In genomic region chr21:46084041-46084561, GRCh38 we compare ENCODE assay signal across 27 cellular contexts. TPM values are rescaled to one million over a fixed set of nuclear protein-coding genes. Genes with fewer than 3 reads are reported as not detected.
A peak's percentile ranks its signal among the peaks of the same experiment; 100 is the strongest.
DNase-seq lines count a peak whose midpoint lies in the region; ATAC-seq and TF ChIP-seq lines count a peak whose summit lies in the region.
"Had no signal": no experiment of that assay in that cellular context is flagged by ENCODE, and none has a peak within 500 bp of the region (broad histone marks: within the 10 kb centered on the region; RNA-seq: fewer than 3 reads in every experiment).

No MANE protein-coding gene starts in this region.

- intact Hi-C loops in left lung (cut with DNase I) = no loop called here
- intact Hi-C loops in posterior vena cava (cut with DNase I) = no loop called here
- intact Hi-C loops in CD14-positive monocyte (cut with micrococcal nuclease) = no loop called here

- no peaks in the 10 kb centered on the region for H3K9me2 ChIP-seq in GM23248 (ENCODE audit: insufficient read depth)
- H3K9me2 ChIP-seq: SK-N-SH had no signal

- H3K36me3 Mint-ChIP-seq in stimulated activated memory B cell treated with anti-CD40 and anti-IgM and Interleukin-4, amounts not matched to agents 10 μg/mL and 1 μg/mL and 100 μg/mL, for 72 hours = no peaks in the 10 kb centered on the region
- no peaks in the 10 kb centered on the region for H3K36me3 Mint-ChIP-seq in CD14-positive monocyte
- H3K36me3 Mint-ChIP-seq: IgD-negative memory B cell had no signal

- H3K27ac ChIP-seq in GM23248 (peak overlapping the region; percentile 43; the same call in 1 of the 2 replicates), left lung (no peak overlapping the region)
- H3K27ac ChIP-seq: dorsolateral prefrontal cortex, left ventricle myocardium inferior, neutrophil, testis had no signal

- H3K4me3 Mint-ChIP-seq in stimulated activated memory B cell treated with anti-CD40 and anti-IgM and Interleukin-4, amounts not matched to agents 10 μg/mL and 1 μg/mL and 100 μg/mL, for 72 hours = no peak overlapping the region
- H3K4me3 Mint-ChIP-seq in CD14-positive monocyte = no peak overlapping the region
- H3K4me3 Mint-ChIP-seq: activated naive CD8-positive, alpha-beta T cell; IgD-negative memory B cell had no signal

- H3K27ac Mint-ChIP-seq in stimulated activated memory B cell treated with anti-CD40 and anti-IgM and Interleukin-4, amounts not matched to agents 10 μg/mL and 1 μg/mL and 100 μg/mL, for 72 hours = no peak overlapping the region
- no peak overlapping the region for H3K27ac Mint-ChIP-seq in CD14-positive monocyte
- H3K27ac Mint-ChIP-seq: activated naive CD8-positive, alpha-beta T cell; IgD-negative memory B cell had no signal

- ATAC-seq in left lung = no peak
- ATAC-seq in stimulated activated memory B cell treated with anti-CD40 and anti-IgM and Interleukin-4, amounts not matched to agents 10 μg/mL and 1 μg/mL and 100 μg/mL, for 72 hours = no peak
- ATAC-seq: HCT116 had no signal

- H3K4me3 ChIP-seq in GM23248 (no peak overlapping the region), left lung (no peak overlapping the region)
- H3K4me3 ChIP-seq: dorsolateral prefrontal cortex, heart right ventricle, left ventricle myocardium inferior, testis had no signal

- no peaks in the 10 kb centered on the region for H3K79me2 ChIP-seq in GM23248 (ENCODE audit: insufficient read depth)

- 78 to 79% methylated on average over 19 of the region's 19 CpGs for WGBS in GM23248 (ENCODE audit: low coverage in 1 of 2, low lambda C conversion rate in 2 of 2, missing lambda C conversion rate in 2 of 2), 2 experiments

- H2AFZ ChIP-seq in GM23248 = peak overlapping the region; percentile 77

- H3K9ac ChIP-seq in GM23248 = peak overlapping the region; percentile 76
- H3K9ac ChIP-seq: SK-N-SH had no signal

- DNase-seq in GM23248 (no peak), left lung (peak; percentile 27 to 73), posterior vena cava (ENCODE audit: low spot score) (peak; percentile 44), LoVo (ENCODE audit: low spot score) (no peak), CD14-positive monocyte (ENCODE audit: low spot score) (no peak)
- peak; percentile 37 for DNase-seq in activated CD8-positive, alpha-beta memory T cell treated with anti-CD3 and anti-CD28 coated beads, Interleukin-2, amount 50 U/mL, for 48 hours
- DNase-seq in activated CD4-positive, alpha-beta T cell treated with anti-CD3 and anti-CD28 coated beads for 4 hours = no peak
- DNase-seq: activated CD4-positive, alpha-beta T cell treated with anti-CD3 and anti-CD28 coated beads for 48 hours; central memory CD4-positive, alpha-beta T cell; dorsolateral prefrontal cortex; EL; heart right ventricle; left ventricle myocardium inferior; NCI-H2081; retina; SK-N-SH; stimulated activated CD4-positive, alpha-beta T cell treated with anti-CD3 and anti-CD28 coated beads, Interleukin-12 subunit alpha, Interleukin-12 subunit beta, amount 100 ng/mL, for 4 hours; stimulated activated CD4-positive, alpha-beta T cell treated with anti-CD3 and anti-CD28 coated beads, Interleukin-4, amount 100 ng/mL, for 24 hours; stimulated activated naive CD4-positive, alpha-beta T cell; T-helper 2 cell had no signal

- H3K4me1 Mint-ChIP-seq in stimulated activated memory B cell treated with anti-CD40 and anti-IgM and Interleukin-4, amounts not matched to agents 10 μg/mL and 1 μg/mL and 100 μg/mL, for 72 hours = no peaks in the 10 kb centered on the region
- no peaks in the 10 kb centered on the region for H3K4me1 Mint-ChIP-seq in CD14-positive monocyte
- H3K4me1 Mint-ChIP-seq: IgD-negative memory B cell had no signal

- H3K4me1 ChIP-seq in GM23248 (ENCODE audit: insufficient read depth) (peaks cover 38% of the 10 kb centered on the region), left lung (no peaks in the 10 kb centered on the region)

- TF ChIP-seq CTCF in left lung (IDR thresholded peaks at IDR 0.05) (no peak), CD14-positive monocyte (IDR thresholded peaks at IDR 0.05) (no peak)

- peaks cover 17% of the 10 kb centered on the region for H3K9me3 Mint-ChIP-seq in stimulated activated memory B cell treated with anti-CD40 and anti-IgM and Interleukin-4, amounts not matched to agents 10 μg/mL and 1 μg/mL and 100 μg/mL, for 72 hours
- peaks cover 7 to 24% (median 14%) of the 10 kb centered on the region in 7 donors for H3K9me3 Mint-ChIP-seq in CD14-positive monocyte

- no peaks in the 10 kb centered on the region for H3K27me3 ChIP-seq in GM23248 (replicated peaks; ENCODE audit: insufficient read depth)
- peaks cover 0 to 49% of the 10 kb centered on the region in 2 donors for H3K27me3 ChIP-seq in left lung
- H3K27me3 ChIP-seq: neutrophil, testis had no signal

- H3K4me2 ChIP-seq in GM23248 (ENCODE audit: unreplicated experiment) = no peak overlapping the region
- H3K4me2 ChIP-seq: SK-N-SH had no signal

- no peaks in the 10 kb centered on the region for H4K20me1 ChIP-seq in GM23248 (ENCODE audit: insufficient read depth)

- in situ Hi-C loops in GM23248 (cut with MboI) = no loop called here

- H3K9me3 ChIP-seq in GM23248 (ENCODE audit: low read depth) (peaks cover 3% of the 10 kb centered on the region), left lung (peaks cover 0 to 13% of the 10 kb centered on the region in 2 donors)
- H3K9me3 ChIP-seq: neutrophil, SK-N-SH, testis had no signal

- H3K27me3 Mint-ChIP-seq in stimulated activated memory B cell treated with anti-CD40 and anti-IgM and Interleukin-4, amounts not matched to agents 10 μg/mL and 1 μg/mL and 100 μg/mL, for 72 hours = peaks cover 9% of the 10 kb centered on the region
- H3K27me3 Mint-ChIP-seq in CD14-positive monocyte (ENCODE audit: low read depth in 3 of 3) = peaks cover 0 to 6% (median 0%) of the 10 kb centered on the region in 3 donors
- H3K27me3 Mint-ChIP-seq: activated naive CD8-positive, alpha-beta T cell had no signal

- peaks cover 8% of the 10 kb centered on the region; the same call in 1 of the 2 replicates for H3F3A ChIP-seq in GM23248 (ENCODE audit: insufficient read depth)

- H3K36me3 ChIP-seq in GM23248 (ENCODE audit: low read depth) = no peaks in the 10 kb centered on the region
- no peaks in the 10 kb centered on the region for H3K36me3 ChIP-seq in left lung
- H3K36me3 ChIP-seq: heart right ventricle, left ventricle myocardium inferior, neutrophil had no signal

RNA-seq across cellular contexts. Expression of gene COL6A2, which starts 13.8 kb away (rescaled TPM):
- total RNA-seq in GM23248 (2014; rRNA removed; shearing (Covaris generic)) = 1,939 and 2,103 TPM in 2 replicates
- polyA plus RNA-seq in GM23248 (2016; fragmentation: Nextera tagmentation; extraction: Ambion mirVana) (650 and 676 TPM in 2 replicates), CD14-positive monocyte (not detected)
- total RNA-seq in left lung (100 to 1,000 TPM; 405 to 474 TPM), posterior vena cava (1,000 to 10,000 TPM; 1,504 to 1,642 TPM)
- total RNA-seq: OCI-LY7 had no signal

Comparison
In these comparisons a context has a peak if more than half of its experiments do, and no peak if none do; other contexts are left out.
1. DNase-seq: peak in activated CD8-positive, alpha-beta memory T cell treated with anti-CD3 and anti-CD28 coated beads, Interleukin-2, amount 50 U/mL, for 48 hours (single experiment), left lung (2 of 2) and posterior vena cava (single experiment); none in GM23248 (single experiment), LoVo (single experiment), activated CD4-positive, alpha-beta T cell treated with anti-CD3 and anti-CD28 coated beads for 4 hours (0 of 2) and CD14-positive monocyte (single experiment).